In the genomic region with DNA sequence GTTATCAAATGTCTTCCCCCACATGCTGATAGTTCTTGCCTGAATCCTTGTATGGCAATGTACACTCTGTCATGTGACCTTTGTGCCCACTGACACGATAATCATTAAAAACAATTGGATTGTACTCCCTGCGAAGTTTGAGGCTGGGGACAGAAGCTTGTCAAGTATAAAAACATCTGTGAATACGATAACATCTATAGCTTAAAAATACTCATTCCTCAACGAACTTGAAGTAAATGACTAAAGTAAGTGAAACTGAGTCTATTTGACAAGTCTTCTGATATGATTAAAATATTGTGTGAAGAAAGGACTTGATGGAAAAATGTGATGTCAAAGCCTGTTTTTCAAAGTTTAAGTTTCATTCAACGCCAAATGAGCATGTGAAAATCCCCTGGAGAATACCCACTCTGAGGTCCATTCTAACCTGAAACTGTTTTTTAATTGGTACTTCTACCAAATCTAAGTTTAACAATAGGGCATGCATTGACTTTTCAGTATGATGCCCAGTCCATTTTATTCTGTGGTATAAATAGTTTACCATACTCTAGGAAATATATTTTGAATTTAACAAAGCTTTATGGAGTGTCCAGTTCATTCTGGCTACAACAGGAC, we compare ENCODE assay signal across 16 cellular contexts.
"Had no signal": no experiment of that assay in that cellular context is flagged by ENCODE, and none has a peak within 500 bp of the region (broad histone marks: within the 10 kb centered on the region; RNA-seq: fewer than 3 reads in every experiment).

No MANE protein-coding gene starts in this region.

- H3K27ac ChIP-seq: body of pancreas, coronary artery, heart left ventricle, parathyroid adenoma, suprapubic skin had no signal

- H3K36me3 Mint-ChIP-seq: naive thymus-derived CD4-positive, alpha-beta T cell; stimulated activated naive B cell treated with anti-CD40 and anti-IgM and Interleukin-4, amounts not matched to agents 10 μg/mL and 1 μg/mL and 100 μg/mL, for 72 hours; type B pancreatic cell had no signal

- H3K4me3 ChIP-seq: body of pancreas, coronary artery, heart left ventricle, suprapubic skin had no signal

- H3K36me3 ChIP-seq: heart left ventricle, suprapubic skin had no signal

- H3K27ac Mint-ChIP-seq: activated CD4-positive, alpha-beta T cell treated with anti-CD3 and anti-CD28 coated beads, Interleukin-2, amount 10 ng/mL, durations not matched to agents 7 days and 5 days; stimulated activated naive B cell treated with anti-CD40 and anti-IgM and Interleukin-4, amounts not matched to agents 10 μg/mL and 1 μg/mL and 100 μg/mL, for 72 hours; type B pancreatic cell had no signal

- H3K9me3 ChIP-seq: body of pancreas, heart left ventricle, suprapubic skin had no signal

- H3K27me3 Mint-ChIP-seq: stimulated activated naive B cell treated with anti-CD40 and anti-IgM and Interleukin-4, amounts not matched to agents 10 μg/mL and 1 μg/mL and 100 μg/mL, for 72 hours; type B pancreatic cell had no signal

- H3K9me3 Mint-ChIP-seq: activated CD4-positive, alpha-beta T cell treated with anti-CD3 and anti-CD28 coated beads, Interleukin-2, amount 10 ng/mL, durations not matched to agents 7 days and 5 days; naive thymus-derived CD4-positive, alpha-beta T cell; stimulated activated naive B cell treated with anti-CD40 and anti-IgM and Interleukin-4, amounts not matched to agents 10 μg/mL and 1 μg/mL and 100 μg/mL, for 72 hours; type B pancreatic cell had no signal

- H3K4me1 ChIP-seq: body of pancreas, heart left ventricle, parathyroid adenoma, suprapubic skin had no signal

- DNase-seq: activated CD4-positive, alpha-beta T cell treated with anti-CD3 and anti-CD28 coated beads, Interleukin-2, amount 10 ng/mL, durations not matched to agents 7 days and 5 days; activated CD8-positive, alpha-beta memory T cell treated with anti-CD3 and anti-CD28 coated beads, Interleukin-2, amount 50 U/mL, for 48 hours; activated gamma-delta T cell; amniotic stem cell; body of pancreas; central memory CD4-positive, alpha-beta T cell; effector CD4-positive, alpha-beta T cell; heart left ventricle; mammary epithelial cell; naive thymus-derived CD4-positive, alpha-beta T cell; SHP77 treated with DMSO at 0.1 percent for 48 hours; stimulated activated naive B cell treated with anti-CD40 and anti-IgM and Interleukin-4, amounts not matched to agents 10 μg/mL and 1 μg/mL and 100 μg/mL, for 72 hours had no signal

- H3K4me1 Mint-ChIP-seq: stimulated activated naive B cell treated with anti-CD40 and anti-IgM and Interleukin-4, amounts not matched to agents 10 μg/mL and 1 μg/mL and 100 μg/mL, for 72 hours had no signal

- ATAC-seq: body of pancreas; heart left ventricle; naive thymus-derived CD4-positive, alpha-beta T cell; stimulated activated naive B cell treated with anti-CD40 and anti-IgM and Interleukin-4, amounts not matched to agents 10 μg/mL and 1 μg/mL and 100 μg/mL, for 72 hours had no signal

- H3K4me3 Mint-ChIP-seq: activated CD4-positive, alpha-beta T cell treated with anti-CD3 and anti-CD28 coated beads, Interleukin-2, amount 10 ng/mL, durations not matched to agents 7 days and 5 days; stimulated activated naive B cell treated with anti-CD40 and anti-IgM and Interleukin-4, amounts not matched to agents 10 μg/mL and 1 μg/mL and 100 μg/mL, for 72 hours; type B pancreatic cell had no signal

- H3K27me3 ChIP-seq: body of pancreas, heart left ventricle, suprapubic skin had no signal
